Comparison of ENCODE assay signal across 11 cellular contexts in genomic region chr13:48750588-48751383, GRCh38.
DNase-seq lines count a peak whose midpoint lies in the region; ATAC-seq and TF ChIP-seq lines count a peak whose summit lies in the region.
"Had no signal": no experiment of that assay in that cellular context is flagged by ENCODE, and none has a peak within 500 bp of the region (broad histone marks: within the 10 kb centered on the region; RNA-seq: fewer than 3 reads in every experiment).

No MANE protein-coding gene starts in this region.

- TF ChIP-seq CTCF in AG09309 (IDR thresholded peaks at IDR 0.05; ENCODE audit: control insufficient read depth, insufficient read depth, low read depth, low read length, missing control alignments): peak; percentile 27

- ATAC-seq in left cardiac atrium (peak; percentile 76 to 87), sciatic nerve (peak; percentile 89), left colon (no peak), HG02678 (IDR thresholded peaks at IDR 0.05; ENCODE audit: unreplicated experiment) (no peak)

- H3K4me3 ChIP-seq in AG09309 (ENCODE audit: control insufficient read depth, low read depth, low read length): no peak overlapping the region
- H3K4me3 ChIP-seq: BLaER1 had no signal

- intact Hi-C loops in left cardiac atrium (cut with DNase I) (no loop called here), sciatic nerve (cut with DNase I) (no loop called here), left colon (cut with DNase I, micrococcal nuclease) (no loop called here)

- DNase-seq in AG09309 (ENCODE audit: low read depth): no peak
- peak; percentile 27 for DNase-seq in astrocyte of the hippocampus (ENCODE audit: low read depth, low spot score)
- peak; percentile 66 for DNase-seq in left cardiac atrium
- no peak for DNase-seq in sciatic nerve (ENCODE audit: low spot score)
- no peak for DNase-seq in left colon
- DNase-seq in MV-4-11 (lab: John Stamatoyannopoulos, UW): no peak
- no peak for DNase-seq in NCI-H1436 treated with DMSO at 0.1 percent for 48 hours (lab: John Stamatoyannopoulos, UW)
- DNase-seq: activated T-cell treated with anti-CD3 and anti-CD28 coated beads, Interleukin-2, amount 50 U/mL, for 48 hours; NCI-H345 had no signal

Comparison
In these comparisons a context has a peak if more than half of its experiments do, and no peak if none do; other contexts are left out.
1. DNase-seq: peak in astrocyte of the hippocampus (single experiment) and left cardiac atrium (single experiment); none in AG09309 (single experiment), sciatic nerve (single experiment), left colon (0 of 2), MV-4-11 (single experiment) and NCI-H1436 treated with DMSO at 0.1 percent for 48 hours (single experiment).
2. ATAC-seq: peak in left cardiac atrium (2 of 2) and sciatic nerve (single experiment); none in left colon (single experiment) and HG02678 (single experiment).